ENCODE assay signal across 5 cellular contexts in genomic region chr2:114517580-114517979, GRCh38.
"Had no signal": no experiment of that assay in that cellular context is flagged by ENCODE, and none has a peak within 500 bp of the region (broad histone marks: within the 10 kb centered on the region; RNA-seq: fewer than 3 reads in every experiment).

No MANE protein-coding gene starts in this region.

- H3K27ac ChIP-seq: HL-60 had no signal

- ATAC-seq: HepG2, K562 had no signal

- FAIRE-seq: HepG2, HTR-8/SVneo, K562 had no signal

- H3K4me3 ChIP-seq: K562 had no signal

- DNase-seq: IMR-90 had no signal
